1 cellular context compared by ENCODE assay signal in genomic region chr16:71883849-71884638, GRCh38.
TF ChIP-seq lines count a peak whose summit lies in the region.

ZNF821 (minus strand) TSS chr16:71884182; CDS start chr16:71879946, 4,236 bp downstream.

TF ChIP-seq in HepG2, 621 proteins besides CTCF, POLR2A, EP300 and RAD21 (continued from another document and continues in another):
- TF ChIP-seq TP53 (CRISPR knock-in tag; conservative IDR thresholded peaks at IDR 0.05) (no peak), ZNF225 (CRISPR knock-in tag; IDR thresholded peaks at IDR 0.05) (no peak), ZNF772 (CRISPR knock-in tag; IDR thresholded peaks at IDR 0.05) (no peak; the same call in 1 of the 2 replicates), ZNF124 (CRISPR knock-in tag; IDR thresholded peaks at IDR 0.05) (peak; percentile 72; the same call in 1 of the 2 replicates), ZNF333 (CRISPR knock-in tag; IDR thresholded peaks at IDR 0.05; ENCODE audit: borderline replicate concordance) (no peak), ZBTB7A (CRISPR knock-in tag; IDR thresholded peaks at IDR 0.05) (peak; percentile 77; the same call in 1 of the 2 replicates), AGO1 (IDR thresholded peaks at IDR 0.05; ENCODE audit: low read depth, low read length, poor library complexity, severe bottlenecking) (peak; percentile 55), ZFP36 (IDR thresholded peaks at IDR 0.05; ENCODE audit: borderline replicate concordance, low read depth, low read length, partially characterized antibody) (no peak), KDM2A (CRISPR knock-in tag; IDR thresholded peaks at IDR 0.05; ENCODE audit: borderline replicate concordance, low read depth) (peak; percentile 44; the same call in 1 of the 2 replicates), SP140L (CRISPR knock-in tag; IDR thresholded peaks at IDR 0.05; ENCODE audit: borderline replicate concordance) (no peak), NRL (CRISPR knock-in tag; IDR thresholded peaks at IDR 0.05; ENCODE audit: borderline replicate concordance) (no peak), SETDB1 (CRISPR knock-in tag; IDR thresholded peaks at IDR 0.05; ENCODE audit: borderline replicate concordance) (no peak), MAFG (CRISPR knock-in tag; IDR thresholded peaks at IDR 0.05) (no peak), SKI (IDR thresholded peaks at IDR 0.05; ENCODE audit: partially characterized antibody) (peak; percentile 59), SMYD3 (CRISPR knock-in tag; IDR thresholded peaks at IDR 0.05) (no peak), ZFX (CRISPR knock-in tag; IDR thresholded peaks at IDR 0.05; ENCODE audit: low read depth) (peak; percentile 74), REXO4 (CRISPR knock-in tag; IDR thresholded peaks at IDR 0.05; ENCODE audit: borderline replicate concordance) (no peak), RNF219 (CRISPR knock-in tag; IDR thresholded peaks at IDR 0.05) (no peak; the same call in 1 of the 2 replicates), ELF3 (CRISPR knock-in tag; IDR thresholded peaks at IDR 0.05) (peak; percentile 51), ZMYM4 (CRISPR knock-in tag; IDR thresholded peaks at IDR 0.05) (peak; percentile 51; the same call in 1 of the 2 replicates), FOXP1 (IDR thresholded peaks at IDR 0.05) (no peak), FOXP1 (CRISPR knock-in tag; IDR thresholded peaks at IDR 0.05) (no peak), FOXP4 (CRISPR knock-in tag; IDR thresholded peaks at IDR 0.05) (0 out of 2 replicates have a peak, but pooled peaks have one; percentile 13), E2F1 (CRISPR knock-in tag; IDR thresholded peaks at IDR 0.05) (no peak), SCMH1 (CRISPR knock-in tag; IDR thresholded peaks at IDR 0.05; ENCODE audit: borderline replicate concordance) (no peak), ERF (CRISPR knock-in tag; IDR thresholded peaks at IDR 0.05) (no peak), ZNF740 (CRISPR knock-in tag; IDR thresholded peaks at IDR 0.05) (peak; percentile 57), ZSCAN20 (CRISPR knock-in tag; IDR thresholded peaks at IDR 0.05; ENCODE audit: borderline replicate concordance) (peak; percentile 74; the same call in 1 of the 2 replicates), ARID4A (CRISPR knock-in tag; IDR thresholded peaks at IDR 0.05; ENCODE audit: borderline replicate concordance) (peak; percentile 76; the same call in 1 of the 2 replicates), ZBTB10 (CRISPR knock-in tag; IDR thresholded peaks at IDR 0.05; ENCODE audit: borderline replicate concordance) (peak; percentile 46; the same call in 1 of the 2 replicates), EEA1 (CRISPR knock-in tag; IDR thresholded peaks at IDR 0.05; ENCODE audit: borderline replicate concordance) (peak; percentile 63; the same call in 1 of the 2 replicates), PHF20 (CRISPR knock-in tag; IDR thresholded peaks at IDR 0.05) (peak; percentile 34; the same call in 1 of the 2 replicates), ZBTB46 (CRISPR knock-in tag; IDR thresholded peaks at IDR 0.05; ENCODE audit: borderline replicate concordance) (peak; percentile 80; the same call in 1 of the 2 replicates), HMG20B (CRISPR knock-in tag; conservative IDR thresholded peaks at IDR 0.05) (no peak), POGK (CRISPR knock-in tag; conservative IDR thresholded peaks at IDR 0.05) (0 out of 2 replicates have a peak, but pooled peaks have one; percentile 28), GTF3A (CRISPR knock-in tag; conservative IDR thresholded peaks at IDR 0.05) (0 out of 2 replicates have a peak, but pooled peaks have one; percentile 54), TBX2 (CRISPR knock-in tag; IDR thresholded peaks at IDR 0.05; ENCODE audit: borderline replicate concordance) (peak; percentile 27; the same call in 1 of the 2 replicates), ZBTB21 (CRISPR knock-in tag; IDR thresholded peaks at IDR 0.05) (no peak), MYC (CRISPR knock-in tag; IDR thresholded peaks at IDR 0.05; ENCODE audit: borderline replicate concordance) (peak; percentile 33; the same call in 1 of the 2 replicates), RARA (CRISPR knock-in tag; IDR thresholded peaks at IDR 0.05) (no peak), HMGA1 (CRISPR knock-in tag; conservative IDR thresholded peaks at IDR 0.05) (no peak), ZSCAN21 (CRISPR knock-in tag; IDR thresholded peaks at IDR 0.05; ENCODE audit: borderline replicate concordance) (peak; percentile 78; the same call in 1 of the 2 replicates), ZBTB3 (CRISPR knock-in tag; IDR thresholded peaks at IDR 0.05; ENCODE audit: borderline replicate concordance, low read depth) (peak; percentile 68; the same call in 1 of the 2 replicates), YEATS4 (CRISPR knock-in tag; IDR thresholded peaks at IDR 0.05; ENCODE audit: borderline replicate concordance) (peak; percentile 89; the same call in 1 of the 2 replicates), TAF15 (IDR thresholded peaks at IDR 0.05; ENCODE audit: low read depth, low read length, poor library complexity, severe bottlenecking) (peak; percentile 49), FOXA1 (IDR thresholded peaks at IDR 0.05) (no peak), FOXA1 (CRISPR knock-in tag; IDR thresholded peaks at IDR 0.05) (no peak), CSRNP2 (CRISPR knock-in tag; conservative IDR thresholded peaks at IDR 0.05; ENCODE audit: low read depth) (no peak)
